Comparison of ENCODE assay signal across 23 cellular contexts in genomic region chr7:4783762-4784351, GRCh38.
"Had no signal": no experiment of that assay in that cellular context is flagged by ENCODE, and none has a peak within 500 bp of the region (broad histone marks: within the 10 kb centered on the region; RNA-seq: fewer than 3 reads in every experiment).

No MANE protein-coding gene starts in this region.

- H3K9me3 ChIP-seq: adrenal gland, Peyer's patch had no signal

- H3K9me3 Mint-ChIP-seq: activated CD4-positive, alpha-beta T cell treated with anti-CD3 and anti-CD28 coated beads, Interleukin-2, amount 10 ng/mL, durations not matched to agents 7 days and 5 days; activated naive CD4-positive, alpha-beta T cell treated with anti-CD3 and anti-CD28 coated beads for 36 hours; activated naive CD4-positive, alpha-beta T cell treated with anti-CD3 and anti-CD28 coated beads, Interleukin-2, amount 50 U/mL, for 72 hours; activated T-cell treated with anti-CD3 and anti-CD28 coated beads, Interleukin-2, amount 50 U/mL, for 4 hours; activated T-helper 1 cell treated with anti-CD3 and anti-CD28 coated beads, Interleukin-12 subunit alpha, Interleukin-12 subunit beta, Interleukin-2, Interleukin-4 antibody, amounts not matched to agents 30 ng/mL and 10 ng/mL and 1 ng/mL, durations not matched to agents 14 hours and 24 hours and 36 hours; brain had no signal

- H3K4me3 ChIP-seq: adrenal gland, Peyer's patch had no signal

- H3K27ac Mint-ChIP-seq: activated CD4-positive, alpha-beta T cell treated with anti-CD3 and anti-CD28 coated beads, Interleukin-2, amount 10 ng/mL, durations not matched to agents 7 days and 5 days; activated naive CD4-positive, alpha-beta T cell treated with anti-CD3 and anti-CD28 coated beads for 36 hours; activated naive CD4-positive, alpha-beta T cell treated with anti-CD3 and anti-CD28 coated beads, Interleukin-2, amount 50 U/mL, for 72 hours; activated T-helper 1 cell treated with anti-CD3 and anti-CD28 coated beads, Interleukin-12 subunit alpha, Interleukin-12 subunit beta, Interleukin-2, Interleukin-4 antibody, amounts not matched to agents 30 ng/mL and 10 ng/mL and 1 ng/mL, durations not matched to agents 14 hours and 24 hours and 36 hours; brain had no signal

- H3K27ac ChIP-seq: adrenal gland, Peyer's patch had no signal

- DNase-seq: activated CD4-positive, alpha-beta T cell treated with anti-CD3 and anti-CD28 coated beads, Interleukin-2, amount 10 ng/mL, durations not matched to agents 7 days and 5 days; activated CD4-positive, alpha-beta T cell treated with anti-CD3 and anti-CD28 coated beads, Interleukin-2, amount 50 U/mL, for 48 hours; activated CD8-positive, alpha-beta memory T cell treated with anti-CD3 and anti-CD28 coated beads, Interleukin-2, amount 50 U/mL, for 4 hours; activated gamma-delta T cell treated with Interleukin-2 at 50 U/mL for 16 hours; activated naive CD4-positive, alpha-beta T cell treated with anti-CD3 and anti-CD28 coated beads for 36 hours; activated T-cell treated with anti-CD3 and anti-CD28 coated beads for 4 hours; activated T-cell treated with anti-CD3 and anti-CD28 coated beads, Interleukin-2, amount 50 U/mL, for 4 hours; adrenal gland; Karpas-422; KBM-7; NCI-H1105; NCI-H1417 treated with DMSO at 0.1 percent for 48 hours; NCI-H187 treated with DMSO at 0.1 percent for 48 hours; NCI-H2081; NCI-H345; NCI-H524 treated with DMSO at 0.1 percent for 48 hours; Peyer's patch; RPMI8226; SW 1271; T1000 had no signal

- ATAC-seq: activated naive CD4-positive, alpha-beta T cell treated with anti-CD3 and anti-CD28 coated beads, Interleukin-2, amount 50 U/mL, for 72 hours; activated T-cell treated with anti-CD3 and anti-CD28 coated beads, Interleukin-2, amount 50 U/mL, for 4 hours had no signal

- H3K4me3 Mint-ChIP-seq: activated CD4-positive, alpha-beta T cell treated with anti-CD3 and anti-CD28 coated beads, Interleukin-2, amount 10 ng/mL, durations not matched to agents 7 days and 5 days; activated naive CD4-positive, alpha-beta T cell treated with anti-CD3 and anti-CD28 coated beads for 36 hours; activated T-cell treated with anti-CD3 and anti-CD28 coated beads, Interleukin-2, amount 50 U/mL, for 4 hours; activated T-helper 1 cell treated with anti-CD3 and anti-CD28 coated beads, Interleukin-12 subunit alpha, Interleukin-12 subunit beta, Interleukin-2, Interleukin-4 antibody, amounts not matched to agents 30 ng/mL and 10 ng/mL and 1 ng/mL, durations not matched to agents 14 hours and 24 hours and 36 hours; brain had no signal

- H3K4me1 Mint-ChIP-seq: activated CD4-positive, alpha-beta T cell treated with anti-CD3 and anti-CD28 coated beads, Interleukin-2, amount 10 ng/mL, durations not matched to agents 7 days and 5 days; brain had no signal

- H3K27me3 Mint-ChIP-seq: activated CD4-positive, alpha-beta T cell treated with anti-CD3 and anti-CD28 coated beads, Interleukin-2, amount 10 ng/mL, durations not matched to agents 7 days and 5 days had no signal

- H3K27me3 ChIP-seq: adrenal gland, Peyer's patch had no signal

- H3K4me1 ChIP-seq: adrenal gland, Peyer's patch had no signal
